ENCODE assay signal across 22 cellular contexts in the genomic region with DNA sequence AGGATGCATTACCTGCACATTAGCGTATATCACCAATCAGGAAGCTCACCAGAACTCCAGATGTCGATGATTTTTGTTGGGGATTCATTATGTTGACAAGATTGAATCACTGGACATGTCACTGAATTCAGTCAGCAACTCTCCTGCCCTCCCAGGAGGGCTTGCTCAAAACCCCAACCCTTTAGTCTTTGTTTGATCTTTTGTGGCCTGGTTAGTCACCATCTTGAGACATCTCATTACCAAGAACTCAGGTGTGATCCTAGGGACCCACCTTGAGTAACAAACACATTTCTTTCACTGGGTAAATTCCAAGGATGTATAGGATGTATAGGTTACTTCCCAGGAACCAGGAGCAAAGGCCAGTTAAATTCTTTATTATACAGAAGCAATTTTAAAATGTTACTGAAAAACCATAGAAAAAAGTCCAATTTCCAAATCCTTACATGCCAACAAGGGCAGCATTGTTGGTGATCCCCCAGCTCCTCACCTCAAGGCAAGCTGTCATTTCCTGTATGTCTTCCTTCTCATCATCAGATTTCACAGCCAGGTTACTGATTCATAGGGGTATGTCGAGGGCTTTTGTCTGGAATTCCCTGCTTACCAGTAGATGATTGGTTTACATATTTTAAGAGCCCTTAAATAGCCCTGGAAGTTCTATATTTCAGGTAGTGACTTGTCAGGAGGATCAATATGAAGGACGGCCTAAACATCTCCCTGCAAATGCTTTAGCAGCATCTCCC.
"Had no signal": no experiment of that assay in that cellular context is flagged by ENCODE, and none has a peak within 500 bp of the region (broad histone marks: within the 10 kb centered on the region; RNA-seq: fewer than 3 reads in every experiment).

No MANE protein-coding gene starts in this region.

- H3K27me3 Mint-ChIP-seq: activated CD4-positive, alpha-beta memory T cell treated with anti-CD3 and anti-CD28 coated beads for 36 hours; activated naive CD8-positive, alpha-beta T cell treated with anti-CD3 and anti-CD28 coated beads, Interleukin-2, amount 10 ng/mL, durations not matched to agents 7 days and 5 days had no signal

- ATAC-seq: heart left ventricle, left colon, pancreas, psoas muscle had no signal

- H3K4me1 Mint-ChIP-seq: activated naive CD8-positive, alpha-beta T cell treated with anti-CD3 and anti-CD28 coated beads, Interleukin-2, amount 10 ng/mL, durations not matched to agents 7 days and 5 days; nephron progenitor cell had no signal

- H3K27ac Mint-ChIP-seq: activated CD4-positive, alpha-beta memory T cell treated with anti-CD3 and anti-CD28 coated beads for 36 hours; activated naive CD8-positive, alpha-beta T cell treated with anti-CD3 and anti-CD28 coated beads, Interleukin-2, amount 10 ng/mL, durations not matched to agents 7 days and 5 days; activated T-helper 2 cell treated with anti-CD3 and anti-CD28 coated beads, Interferon-gamma antibody, Interleukin-2, Interleukin-4, amounts not matched to agents 10 μg/mL and 5 μg/mL and 100 μg/mL, durations not matched to agents 14 hours and 24 hours and 36 hours; nephron progenitor cell had no signal

- H3K4me3 ChIP-seq: breast epithelium, colonic mucosa, dorsolateral prefrontal cortex, heart left ventricle, pancreas, psoas muscle, right atrium auricular region, spleen, tibial artery had no signal

- H3K9me3 ChIP-seq: colonic mucosa, psoas muscle had no signal

- H3K36me3 ChIP-seq: colonic mucosa had no signal

- DNase-seq: activated CD4-positive, alpha-beta memory T cell treated with anti-CD3 and anti-CD28 coated beads for 36 hours; activated CD4-positive, alpha-beta T cell treated with anti-CD3 and anti-CD28 coated beads for 4 hours; activated naive CD4-positive, alpha-beta T cell; activated naive CD8-positive, alpha-beta T cell treated with anti-CD3 and anti-CD28 coated beads, Interleukin-2, amount 10 ng/mL, durations not matched to agents 7 days and 5 days; amniotic stem cell; colonic mucosa; dorsolateral prefrontal cortex; heart left ventricle; left colon; mesenchymal stem cell; nephron progenitor cell; pancreas; psoas muscle; spleen; stimulated activated CD4-positive, alpha-beta T cell treated with anti-CD3 and anti-CD28 coated beads, Interleukin-4, amount 100 ng/mL, for 1 hour; stimulated activated naive CD4-positive, alpha-beta T cell treated with Interleukin-2 at 50 U/mL for 16 hours; substantia nigra; tibial artery; WERI-Rb-1 had no signal

- H3K27me3 ChIP-seq: breast epithelium, colonic mucosa, dorsolateral prefrontal cortex, heart left ventricle, pancreas, right atrium auricular region, spleen, tibial artery had no signal

- H3K4me3 Mint-ChIP-seq: activated CD4-positive, alpha-beta memory T cell treated with anti-CD3 and anti-CD28 coated beads for 36 hours; activated naive CD8-positive, alpha-beta T cell treated with anti-CD3 and anti-CD28 coated beads, Interleukin-2, amount 10 ng/mL, durations not matched to agents 7 days and 5 days; nephron progenitor cell had no signal

- H3K4me1 ChIP-seq: breast epithelium, colonic mucosa, pancreas, psoas muscle, right atrium auricular region, spleen had no signal

- H3K27ac ChIP-seq: breast epithelium, colonic mucosa, dorsolateral prefrontal cortex, heart left ventricle, pancreas, psoas muscle, right atrium auricular region, spleen, tibial artery, WERI-Rb-1 had no signal
